ENCODE assay signal across 1 cellular context in the genomic region with DNA sequence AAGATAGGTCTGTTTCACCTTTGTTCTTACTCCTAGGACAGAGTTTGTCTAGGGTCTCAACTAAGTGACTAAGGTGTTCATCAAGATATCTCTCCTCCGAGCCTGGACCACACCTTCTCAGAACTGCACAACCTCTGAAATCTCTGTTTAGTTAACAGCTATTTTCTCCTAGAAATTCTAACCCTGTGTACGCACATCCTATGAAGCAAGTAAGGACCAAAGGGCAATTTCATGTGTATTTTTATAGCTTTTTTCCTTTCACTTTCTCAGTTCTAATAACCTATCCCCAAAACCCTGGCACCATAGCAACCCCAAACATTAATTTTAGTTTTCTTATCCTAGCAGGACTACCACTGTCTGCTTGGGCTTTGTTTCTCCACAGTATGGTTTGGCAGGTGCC.
A peak's percentile ranks its signal among the peaks of the same experiment; 100 is the strongest.
TF ChIP-seq lines count a peak whose summit lies in the region.

No MANE protein-coding gene starts in this region.

TF ChIP-seq in HepG2, 621 proteins besides CTCF, POLR2A, EP300 and RAD21 (continued from another document):
- TF ChIP-seq SMYD3 (CRISPR knock-in tag; IDR thresholded peaks at IDR 0.05) (no peak), MIER2 (CRISPR knock-in tag; IDR thresholded peaks at IDR 0.05) (no peak), GATAD2A (CRISPR knock-in tag; IDR thresholded peaks at IDR 0.05) (peak; percentile 39; the same call in 1 of the 2 replicates), ZBTB7A (CRISPR knock-in tag; IDR thresholded peaks at IDR 0.05) (no peak), ZNF564 (CRISPR knock-in tag; IDR thresholded peaks at IDR 0.05) (no peak), CEBPB (IDR thresholded peaks at IDR 0.05; ENCODE audit: borderline replicate concordance, low read depth, low read length) (peak; percentile 28; the same call in 1 of the 2 replicates)
- TF ChIP-seq, protein P1, sequence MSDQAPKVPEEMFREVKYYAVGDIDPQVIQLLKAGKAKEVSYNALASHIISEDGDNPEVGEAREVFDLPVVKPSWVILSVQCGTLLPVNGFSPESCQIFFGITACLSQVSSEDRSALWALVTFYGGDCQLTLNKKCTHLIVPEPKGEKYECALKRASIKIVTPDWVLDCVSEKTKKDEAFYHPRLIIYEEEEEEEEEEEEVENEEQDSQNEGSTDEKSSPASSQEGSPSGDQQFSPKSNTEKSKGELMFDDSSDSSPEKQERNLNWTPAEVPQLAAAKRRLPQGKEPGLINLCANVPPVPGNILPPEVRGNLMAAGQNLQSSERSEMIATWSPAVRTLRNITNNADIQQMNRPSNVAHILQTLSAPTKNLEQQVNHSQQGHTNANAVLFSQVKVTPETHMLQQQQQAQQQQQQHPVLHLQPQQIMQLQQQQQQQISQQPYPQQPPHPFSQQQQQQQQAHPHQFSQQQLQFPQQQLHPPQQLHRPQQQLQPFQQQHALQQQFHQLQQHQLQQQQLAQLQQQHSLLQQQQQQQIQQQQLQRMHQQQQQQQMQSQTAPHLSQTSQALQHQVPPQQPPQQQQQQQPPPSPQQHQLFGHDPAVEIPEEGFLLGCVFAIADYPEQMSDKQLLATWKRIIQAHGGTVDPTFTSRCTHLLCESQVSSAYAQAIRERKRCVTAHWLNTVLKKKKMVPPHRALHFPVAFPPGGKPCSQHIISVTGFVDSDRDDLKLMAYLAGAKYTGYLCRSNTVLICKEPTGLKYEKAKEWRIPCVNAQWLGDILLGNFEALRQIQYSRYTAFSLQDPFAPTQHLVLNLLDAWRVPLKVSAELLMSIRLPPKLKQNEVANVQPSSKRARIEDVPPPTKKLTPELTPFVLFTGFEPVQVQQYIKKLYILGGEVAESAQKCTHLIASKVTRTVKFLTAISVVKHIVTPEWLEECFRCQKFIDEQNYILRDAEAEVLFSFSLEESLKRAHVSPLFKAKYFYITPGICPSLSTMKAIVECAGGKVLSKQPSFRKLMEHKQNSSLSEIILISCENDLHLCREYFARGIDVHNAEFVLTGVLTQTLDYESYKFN (CRISPR knock-in tag; conservative IDR thresholded peaks at IDR 0.05): 0 out of 2 replicates have a peak, but pooled peaks have one; percentile 13
